ENCODE assay signal across 16 cellular contexts in genomic region chr2:175837046-175837445, GRCh38.
DNase-seq lines count a peak whose midpoint lies in the region; ATAC-seq, FAIRE-seq and TF ChIP-seq lines count a peak whose summit lies in the region.
"Had no signal": no experiment of that assay in that cellular context is flagged by ENCODE, and none has a peak within 500 bp of the region (broad histone marks: within the 10 kb centered on the region; RNA-seq: fewer than 3 reads in every experiment).

No MANE protein-coding gene starts in this region.

- dilution Hi-C loops in endothelial cell of umbilical vein (cut with MboI; ENCODE audit: extremely low pct_ligation_motif_present, low sequenced_read_pairs): no loop called here

- H3K79me2 ChIP-seq in endothelial cell of umbilical vein (ENCODE audit: control insufficient read depth, insufficient read depth, low read length): no peaks in the 10 kb centered on the region

- no peak overlapping the region for H3K4me3 ChIP-seq in endothelial cell of umbilical vein (replicated peaks in 1 of 3; ENCODE audit: insufficient read depth in 1 of 3, low read depth in 1 of 3, low read length in 3 of 3)

- DNase-seq in AG09319 (ENCODE audit: extremely low read depth, low read depth): peak; percentile 61
- DNase-seq in LHCN-M2 (ENCODE audit: low read depth): peak; percentile 87
- no peak for DNase-seq in endothelial cell of umbilical vein (ENCODE audit: low read depth, low spot score)
- DNase-seq in myocyte (ENCODE audit: low read depth): peak; percentile 73
- DNase-seq in activated CD4-positive, alpha-beta T cell treated with anti-CD3 and anti-CD28 coated beads for 1 hour: no peak
- DNase-seq in KG1 (lab: John Stamatoyannopoulos, UW): no peak
- DNase-seq in NCI-H2107 (lab: John Stamatoyannopoulos, UW): no peak
- DNase-seq: activated CD4-positive, alpha-beta memory T cell treated with anti-CD3 and anti-CD28 coated beads for 36 hours; CD4-positive, CD25-positive, alpha-beta regulatory T cell; effector memory CD8-positive, alpha-beta T cell; H7; NCI-H526; nephron progenitor cell; T-helper 1 cell had no signal

- H3K27me3 ChIP-seq in endothelial cell of umbilical vein (ENCODE audit: control insufficient read depth in 2 of 2, insufficient read depth in 2 of 2, low read length in 2 of 2): no peaks in the 10 kb centered on the region

- no peak overlapping the region for H3K9ac ChIP-seq in endothelial cell of umbilical vein (replicated peaks; ENCODE audit: extremely low read depth, insufficient read depth, low read length)

- TF ChIP-seq CTCF in AG09319 (IDR thresholded peaks at IDR 0.05; ENCODE audit: low read depth, low read length): no peak
- no peak for TF ChIP-seq CTCF in endothelial cell of umbilical vein (IDR thresholded peaks at IDR 0.05; ENCODE audit: extremely low read depth in 1 of 2, insufficient read depth in 1 of 2, low read depth in 1 of 2, low read length in 2 of 2)

- no peaks in the 10 kb centered on the region for H4K20me1 ChIP-seq in endothelial cell of umbilical vein (replicated peaks; ENCODE audit: control insufficient read depth, extremely low read depth, insufficient read depth, low read length)

- ATAC-seq in HG03025 (IDR thresholded peaks at IDR 0.05; ENCODE audit: low FRiP score, unreplicated experiment): no peak
- ATAC-seq: activated naive CD4-positive, alpha-beta T cell treated with anti-CD3 and anti-CD28 coated beads, Interleukin-2, amount 50 U/mL, for 72 hours; effector memory CD8-positive, alpha-beta T cell had no signal

- H3K4me2 ChIP-seq in endothelial cell of umbilical vein (ENCODE audit: insufficient read depth, low read length): no peak overlapping the region

- CTCF ChIA-PET in endothelial cell of umbilical vein (lab: Charles Lee): no interaction called here

- FAIRE-seq in endothelial cell of umbilical vein (lab: Jason Lieb, UNC): no peak

- POLR2A ChIA-PET in endothelial cell of umbilical vein (lab: Charles Lee): no interaction called here

- H3K4me1 ChIP-seq in endothelial cell of umbilical vein (ENCODE audit: control insufficient read depth, extremely low read depth, insufficient read depth, low read length): no peaks in the 10 kb centered on the region

- no peaks in the 10 kb centered on the region for H3K36me3 ChIP-seq in endothelial cell of umbilical vein (ENCODE audit: control insufficient read depth in 2 of 2, extremely low read depth in 1 of 2, insufficient read depth in 2 of 2, low read length in 2 of 2)

- no TSS peak for BruUV-seq in endothelial cell of umbilical vein (replicated peaks; lab: Mats Ljungman, UMichigan)

- H3K9me3 ChIP-seq in endothelial cell of umbilical vein (replicated peaks; ENCODE audit: control insufficient read depth, insufficient read depth, low read length): no peaks in the 10 kb centered on the region

- TF ChIP-seq POLR2A in endothelial cell of umbilical vein (IDR thresholded peaks at IDR 0.05; ENCODE audit: low read depth, low read length): no peak

- intact Hi-C loops in endothelial cell of umbilical vein (cut with micrococcal nuclease): no loop called here

- no peak overlapping the region for H2AFZ ChIP-seq in endothelial cell of umbilical vein (ENCODE audit: low read depth, low read length)

- no peaks in the 10 kb centered on the region for H3K9me1 ChIP-seq in endothelial cell of umbilical vein (replicated peaks; ENCODE audit: control insufficient read depth, extremely low read depth, insufficient read depth, low read length)

- H3K27ac ChIP-seq in endothelial cell of umbilical vein (ENCODE audit: insufficient read depth, low read depth, low read length): no peak overlapping the region

TF ChIP-seq in endothelial cell of umbilical vein, 7 proteins besides CTCF, POLR2A, EP300 and RAD21:
- TF ChIP-seq JUN (IDR thresholded peaks at IDR 0.05; ENCODE audit: borderline replicate concordance, insufficient read depth, insufficient read length, low read depth) (peak; percentile 6), POLR2AphosphoS5 (IDR thresholded peaks at IDR 0.05; ENCODE audit: insufficient read depth, low read depth, low read length) (no peak), GATA2 (IDR thresholded peaks at IDR 0.05; ENCODE audit: insufficient read depth, insufficient read length, low read depth, low read length) (no peak), MAX (IDR thresholded peaks at IDR 0.05; ENCODE audit: insufficient read depth, insufficient read length) (no peak), FOS (IDR thresholded peaks at IDR 0.05; ENCODE audit: borderline replicate concordance, insufficient read depth, low read length) (no peak), EZH2 (IDR thresholded peaks at IDR 0.05; ENCODE audit: borderline replicate concordance, low read depth, low read length, severe bottlenecking) (no peak), MYC (IDR thresholded peaks at IDR 0.05; ENCODE audit: low read depth, low read length) (no peak)
TF ChIP-seq in endothelial cell of umbilical vein: peak in this region for 1.

Comparison
In these comparisons a context has a peak if more than half of its experiments do, and no peak if none do; other contexts are left out.
1. DNase-seq: peak in AG09319 (single experiment), LHCN-M2 (single experiment) and myocyte (single experiment); none in endothelial cell of umbilical vein (single experiment), activated CD4-positive, alpha-beta T cell treated with anti-CD3 and anti-CD28 coated beads for 1 hour (single experiment), KG1 (single experiment) and NCI-H2107 (single experiment).